19 cellular contexts compared by ENCODE assay signal in genomic region chr9:20028849-20029231, GRCh38.
"Had no signal": no experiment of that assay in that cellular context is flagged by ENCODE, and none has a peak within 500 bp of the region (broad histone marks: within the 10 kb centered on the region; RNA-seq: fewer than 3 reads in every experiment).

No MANE protein-coding gene starts in this region.

- H3K36me3 Mint-ChIP-seq: activated naive CD8-positive, alpha-beta T cell; brain; naive thymus-derived CD8-positive, alpha-beta T cell had no signal

- H3K27ac ChIP-seq: prostate gland, sigmoid colon, SJCRH30 had no signal

- H3K4me1 ChIP-seq: prostate gland had no signal

- H3K4me3 ChIP-seq: lung, prostate gland, sigmoid colon, SJCRH30 had no signal

- H3K27ac Mint-ChIP-seq: activated B cell treated with CpG ODN at 0.5 μM for 24 hours; activated CD4-positive, alpha-beta T cell treated with anti-CD3 and anti-CD28 coated beads, Interleukin-2, amount 10 ng/mL, durations not matched to agents 7 days and 5 days; activated naive CD8-positive, alpha-beta T cell; brain; naive thymus-derived CD8-positive, alpha-beta T cell; T-helper 17 cell had no signal

- H3K4me3 Mint-ChIP-seq: activated B cell treated with CpG ODN at 0.5 μM for 24 hours; activated CD4-positive, alpha-beta T cell treated with anti-CD3 and anti-CD28 coated beads, Interleukin-2, amount 10 ng/mL, durations not matched to agents 7 days and 5 days; activated naive CD8-positive, alpha-beta T cell; brain; central memory CD8-positive, alpha-beta T cell; naive thymus-derived CD8-positive, alpha-beta T cell; T-helper 17 cell had no signal

- H3K9me3 Mint-ChIP-seq: activated B cell treated with CpG ODN at 0.5 μM for 24 hours; brain; central memory CD8-positive, alpha-beta T cell; naive thymus-derived CD8-positive, alpha-beta T cell had no signal

- H3K9me3 ChIP-seq: prostate gland, sigmoid colon, SJCRH30 had no signal

- H3K27me3 ChIP-seq: sigmoid colon, SJCRH30 had no signal

- H3K4me1 Mint-ChIP-seq: central memory CD8-positive, alpha-beta T cell; T-helper 17 cell had no signal

- H3K36me3 ChIP-seq: prostate gland, sigmoid colon, SJCRH30 had no signal

- H3K27me3 Mint-ChIP-seq: activated naive CD8-positive, alpha-beta T cell; brain; central memory CD8-positive, alpha-beta T cell; naive thymus-derived CD8-positive, alpha-beta T cell; T-helper 17 cell had no signal

- DNase-seq: activated B cell treated with CpG ODN at 0.5 μM for 24 hours; activated CD4-positive, alpha-beta T cell treated with anti-CD3 and anti-CD28 coated beads, Interleukin-2, amount 10 ng/mL, durations not matched to agents 7 days and 5 days; activated CD8-positive, alpha-beta memory T cell treated with anti-CD3 and anti-CD28 coated beads, Interleukin-2, amount 50 U/mL, for 48 hours; activated gamma-delta T cell treated with Interleukin-2 at 50 U/mL for 16 hours; amniotic stem cell; cortex of kidney; effector memory CD4-positive, alpha-beta T cell; kidney glomerular epithelial cell; naive thymus-derived CD8-positive, alpha-beta T cell; nucleus accumbens; sigmoid colon; SJCRH30; stimulated activated CD4-positive, alpha-beta T cell treated with anti-CD3 and anti-CD28 coated beads, Interleukin-1b, Interleukin-23, amount 100 ng/mL, for 48 hours; T-helper 17 cell had no signal
